In genomic region chr12:106452309-106452708, GRCh38 we compare ENCODE assay signal across 1 cellular context.
TF ChIP-seq lines count a peak whose summit lies in the region.

No MANE protein-coding gene starts in this region.

TF ChIP-seq in GM23338, 12 proteins besides CTCF, POLR2A, EP300 and RAD21 (continued from another document):
- TF ChIP-seq, protein P1, sequence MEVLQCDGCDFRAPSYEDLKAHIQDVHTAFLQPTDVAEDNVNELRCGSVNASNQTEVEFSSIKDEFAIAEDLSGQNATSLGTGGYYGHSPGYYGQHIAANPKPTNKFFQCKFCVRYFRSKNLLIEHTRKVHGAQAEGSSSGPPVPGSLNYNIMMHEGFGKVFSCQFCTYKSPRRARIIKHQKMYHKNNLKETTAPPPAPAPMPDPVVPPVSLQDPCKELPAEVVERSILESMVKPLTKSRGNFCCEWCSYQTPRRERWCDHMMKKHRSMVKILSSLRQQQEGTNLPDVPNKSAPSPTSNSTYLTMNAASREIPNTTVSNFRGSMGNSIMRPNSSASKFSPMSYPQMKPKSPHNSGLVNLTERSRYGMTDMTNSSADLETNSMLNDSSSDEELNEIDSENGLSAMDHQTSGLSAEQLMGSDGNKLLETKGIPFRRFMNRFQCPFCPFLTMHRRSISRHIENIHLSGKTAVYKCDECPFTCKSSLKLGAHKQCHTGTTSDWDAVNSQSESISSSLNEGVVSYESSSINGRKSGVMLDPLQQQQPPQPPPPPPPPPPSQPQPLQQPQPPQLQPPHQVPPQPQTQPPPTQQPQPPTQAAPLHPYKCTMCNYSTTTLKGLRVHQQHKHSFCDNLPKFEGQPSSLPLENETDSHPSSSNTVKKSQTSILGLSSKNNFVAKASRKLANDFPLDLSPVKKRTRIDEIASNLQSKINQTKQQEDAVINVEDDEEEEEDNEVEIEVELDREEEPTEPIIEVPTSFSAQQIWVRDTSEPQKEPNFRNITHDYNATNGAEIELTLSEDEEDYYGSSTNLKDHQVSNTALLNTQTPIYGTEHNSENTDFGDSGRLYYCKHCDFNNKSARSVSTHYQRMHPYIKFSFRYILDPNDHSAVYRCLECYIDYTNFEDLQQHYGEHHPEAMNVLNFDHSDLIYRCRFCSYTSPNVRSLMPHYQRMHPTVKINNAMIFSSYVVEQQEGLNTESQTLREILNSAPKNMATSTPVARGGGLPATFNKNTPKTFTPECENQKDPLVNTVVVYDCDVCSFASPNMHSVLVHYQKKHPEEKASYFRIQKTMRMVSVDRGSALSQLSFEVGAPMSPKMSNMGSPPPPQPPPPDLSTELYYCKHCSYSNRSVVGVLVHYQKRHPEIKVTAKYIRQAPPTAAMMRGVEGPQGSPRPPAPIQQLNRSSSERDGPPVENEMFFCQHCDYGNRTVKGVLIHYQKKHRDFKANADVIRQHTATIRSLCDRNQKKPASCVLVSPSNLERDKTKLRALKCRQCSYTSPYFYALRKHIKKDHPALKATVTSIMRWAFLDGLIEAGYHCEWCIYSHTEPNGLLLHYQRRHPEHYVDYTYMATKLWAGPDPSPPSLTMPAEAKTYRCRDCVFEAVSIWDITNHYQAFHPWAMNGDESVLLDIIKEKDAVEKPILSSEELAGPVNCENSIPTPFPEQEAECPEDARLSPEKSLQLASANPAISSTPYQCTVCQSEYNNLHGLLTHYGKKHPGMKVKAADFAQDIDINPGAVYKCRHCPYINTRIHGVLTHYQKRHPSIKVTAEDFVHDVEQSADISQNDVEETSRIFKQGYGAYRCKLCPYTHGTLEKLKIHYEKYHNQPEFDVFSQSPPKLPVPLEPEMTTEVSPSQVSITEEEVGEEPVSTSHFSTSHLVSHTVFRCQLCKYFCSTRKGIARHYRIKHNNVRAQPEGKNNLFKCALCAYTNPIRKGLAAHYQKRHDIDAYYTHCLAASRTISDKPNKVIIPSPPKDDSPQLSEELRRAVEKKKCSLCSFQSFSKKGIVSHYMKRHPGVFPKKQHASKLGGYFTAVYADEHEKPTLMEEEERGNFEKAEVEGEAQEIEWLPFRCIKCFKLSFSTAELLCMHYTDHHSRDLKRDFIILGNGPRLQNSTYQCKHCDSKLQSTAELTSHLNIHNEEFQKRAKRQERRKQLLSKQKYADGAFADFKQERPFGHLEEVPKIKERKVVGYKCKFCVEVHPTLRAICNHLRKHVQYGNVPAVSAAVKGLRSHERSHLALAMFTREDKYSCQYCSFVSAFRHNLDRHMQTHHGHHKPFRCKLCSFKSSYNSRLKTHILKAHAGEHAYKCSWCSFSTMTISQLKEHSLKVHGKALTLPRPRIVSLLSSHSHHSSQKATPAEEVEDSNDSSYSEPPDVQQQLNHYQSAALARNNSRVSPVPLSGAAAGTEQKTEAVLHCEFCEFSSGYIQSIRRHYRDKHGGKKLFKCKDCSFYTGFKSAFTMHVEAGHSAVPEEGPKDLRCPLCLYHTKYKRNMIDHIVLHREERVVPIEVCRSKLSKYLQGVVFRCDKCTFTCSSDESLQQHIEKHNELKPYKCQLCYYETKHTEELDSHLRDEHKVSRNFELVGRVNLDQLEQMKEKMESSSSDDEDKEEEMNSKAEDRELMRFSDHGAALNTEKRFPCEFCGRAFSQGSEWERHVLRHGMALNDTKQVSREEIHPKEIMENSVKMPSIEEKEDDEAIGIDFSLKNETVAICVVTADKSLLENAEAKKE (CRISPR knock-in tag; IDR thresholded peaks at IDR 0.05) = no peak
- no peak for TF ChIP-seq CREB1 (CRISPR knock-in tag; IDR thresholded peaks at IDR 0.05; ENCODE audit: low read depth)
